Comparison of ENCODE assay signal across 1 cellular context in the genomic region with DNA sequence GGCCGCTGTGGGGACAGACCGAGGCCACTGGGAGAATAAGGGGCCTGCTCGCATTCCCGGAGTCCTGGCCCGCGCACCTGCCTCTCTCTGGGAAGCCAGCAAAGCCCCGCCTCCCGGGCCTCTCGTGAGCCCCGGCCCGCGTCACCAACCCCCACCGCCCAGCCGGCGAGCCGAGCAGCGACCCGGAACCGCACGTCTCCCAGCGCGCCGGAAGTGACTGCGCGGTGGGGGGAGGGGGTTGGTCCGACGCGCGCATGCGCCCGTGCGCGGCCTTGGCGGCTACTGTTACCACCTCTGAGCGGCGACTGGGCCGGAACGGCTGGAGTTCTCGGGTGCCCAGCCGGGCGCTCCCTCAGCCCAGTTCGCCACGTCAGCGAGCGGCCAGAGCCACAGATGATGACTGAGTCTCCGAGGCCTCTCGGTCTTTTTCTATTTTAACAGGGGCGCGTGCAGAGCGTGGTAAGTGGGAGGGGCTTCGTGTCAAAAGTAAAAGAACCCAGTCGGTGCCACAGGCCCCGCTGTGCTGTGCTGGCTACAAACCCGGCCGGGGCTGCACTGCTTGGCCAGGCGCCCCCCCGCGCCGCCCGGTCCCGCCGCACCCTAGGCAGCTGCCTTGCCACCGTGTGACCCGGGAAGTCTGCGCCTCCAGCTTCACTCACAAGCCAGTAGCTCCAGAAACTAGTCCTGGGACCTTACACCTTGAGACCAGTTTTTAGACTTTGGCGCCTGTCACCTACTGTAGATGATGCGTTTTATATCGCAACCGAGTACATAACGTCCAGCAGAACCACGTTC.
TF ChIP-seq lines count a peak whose summit lies in the region.

A gene with protein sequence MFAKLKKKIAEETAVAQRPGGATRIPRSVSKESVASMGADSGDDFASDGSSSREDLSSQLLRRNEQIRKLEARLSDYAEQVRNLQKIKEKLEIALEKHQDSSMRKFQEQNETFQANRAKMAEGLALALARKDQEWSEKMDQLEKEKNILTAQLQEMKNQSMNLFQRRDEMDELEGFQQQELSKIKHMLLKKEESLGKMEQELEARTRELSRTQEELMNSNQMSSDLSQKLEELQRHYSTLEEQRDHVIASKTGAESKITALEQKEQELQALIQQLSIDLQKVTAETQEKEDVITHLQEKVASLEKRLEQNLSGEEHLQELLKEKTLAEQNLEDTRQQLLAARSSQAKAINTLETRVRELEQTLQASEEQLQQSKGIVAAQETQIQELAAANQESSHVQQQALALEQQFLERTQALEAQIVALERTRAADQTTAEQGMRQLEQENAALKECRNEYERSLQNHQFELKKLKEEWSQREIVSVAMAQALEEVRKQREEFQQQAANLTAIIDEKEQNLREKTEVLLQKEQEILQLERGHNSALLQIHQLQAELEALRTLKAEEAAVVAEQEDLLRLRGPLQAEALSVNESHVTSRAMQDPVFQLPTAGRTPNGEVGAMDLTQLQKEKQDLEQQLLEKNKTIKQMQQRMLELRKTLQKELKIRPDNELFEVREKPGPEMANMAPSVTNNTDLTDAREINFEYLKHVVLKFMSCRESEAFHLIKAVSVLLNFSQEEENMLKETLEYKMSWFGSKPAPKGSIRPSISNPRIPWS (minus strand): TSS at position 190 of the 795 bp plus-strand sequence. CDS start 2,372 bp downstream, outside the sequence.

TF ChIP-seq in HepG2, 621 proteins besides CTCF, POLR2A, EP300 and RAD21 (continued from another document and continues in another):
- TF ChIP-seq, protein P1, sequence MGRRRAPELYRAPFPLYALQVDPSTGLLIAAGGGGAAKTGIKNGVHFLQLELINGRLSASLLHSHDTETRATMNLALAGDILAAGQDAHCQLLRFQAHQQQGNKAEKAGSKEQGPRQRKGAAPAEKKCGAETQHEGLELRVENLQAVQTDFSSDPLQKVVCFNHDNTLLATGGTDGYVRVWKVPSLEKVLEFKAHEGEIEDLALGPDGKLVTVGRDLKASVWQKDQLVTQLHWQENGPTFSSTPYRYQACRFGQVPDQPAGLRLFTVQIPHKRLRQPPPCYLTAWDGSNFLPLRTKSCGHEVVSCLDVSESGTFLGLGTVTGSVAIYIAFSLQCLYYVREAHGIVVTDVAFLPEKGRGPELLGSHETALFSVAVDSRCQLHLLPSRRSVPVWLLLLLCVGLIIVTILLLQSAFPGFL (CRISPR knock-in tag; IDR thresholded peaks at IDR 0.05), result no peak
- no peak for TF ChIP-seq ZNF816 (CRISPR knock-in tag; IDR thresholded peaks at IDR 0.05; ENCODE audit: borderline replicate concordance)
- no peak; a peak in 1 of 4 replicates for TF ChIP-seq MAFK (conservative IDR thresholded peaks at IDR 0.05 in 1 of 2, IDR thresholded peaks at IDR 0.05 in 1 of 2; ENCODE audit: low read length in 2 of 2)
- peak; percentile 44 for TF ChIP-seq ZNF33B (CRISPR knock-in tag; IDR thresholded peaks at IDR 0.05)
- TF ChIP-seq, protein P2, sequence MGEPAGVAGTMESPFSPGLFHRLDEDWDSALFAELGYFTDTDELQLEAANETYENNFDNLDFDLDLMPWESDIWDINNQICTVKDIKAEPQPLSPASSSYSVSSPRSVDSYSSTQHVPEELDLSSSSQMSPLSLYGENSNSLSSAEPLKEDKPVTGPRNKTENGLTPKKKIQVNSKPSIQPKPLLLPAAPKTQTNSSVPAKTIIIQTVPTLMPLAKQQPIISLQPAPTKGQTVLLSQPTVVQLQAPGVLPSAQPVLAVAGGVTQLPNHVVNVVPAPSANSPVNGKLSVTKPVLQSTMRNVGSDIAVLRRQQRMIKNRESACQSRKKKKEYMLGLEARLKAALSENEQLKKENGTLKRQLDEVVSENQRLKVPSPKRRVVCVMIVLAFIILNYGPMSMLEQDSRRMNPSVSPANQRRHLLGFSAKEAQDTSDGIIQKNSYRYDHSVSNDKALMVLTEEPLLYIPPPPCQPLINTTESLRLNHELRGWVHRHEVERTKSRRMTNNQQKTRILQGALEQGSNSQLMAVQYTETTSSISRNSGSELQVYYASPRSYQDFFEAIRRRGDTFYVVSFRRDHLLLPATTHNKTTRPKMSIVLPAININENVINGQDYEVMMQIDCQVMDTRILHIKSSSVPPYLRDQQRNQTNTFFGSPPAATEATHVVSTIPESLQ (CRISPR knock-in tag; conservative IDR thresholded peaks at IDR 0.05), result peak; percentile 68; the same call in 1 of the 2 replicates
- TF ChIP-seq RNF2 (conservative IDR thresholded peaks at IDR 0.05; ENCODE audit: low read depth), result no peak
- TF ChIP-seq ZFP82 (CRISPR knock-in tag; IDR thresholded peaks at IDR 0.05; ENCODE audit: borderline replicate concordance), result peak; percentile 17; the same call in 1 of the 2 replicates
- TF ChIP-seq, protein P3, sequence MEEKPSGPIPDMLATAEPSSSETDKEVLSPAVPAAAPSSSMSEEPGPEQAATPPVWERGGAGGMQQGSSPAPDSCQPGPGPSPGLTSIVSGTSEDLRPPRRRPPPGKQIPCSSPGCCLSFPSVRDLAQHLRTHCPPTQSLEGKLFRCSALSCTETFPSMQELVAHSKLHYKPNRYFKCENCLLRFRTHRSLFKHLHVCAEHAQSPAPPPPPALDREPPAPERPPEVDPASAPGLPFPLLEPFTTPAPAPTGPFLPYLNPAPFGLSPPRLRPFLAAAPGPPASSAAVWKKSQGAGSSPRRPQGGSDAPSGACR (CRISPR knock-in tag; IDR thresholded peaks at IDR 0.05), result peak; percentile 87; the same call in 1 of the 2 replicates
- no peak for TF ChIP-seq NFE2 (CRISPR knock-in tag; IDR thresholded peaks at IDR 0.05)
- peak; percentile 76 for TF ChIP-seq HCFC1 (IDR thresholded peaks at IDR 0.05; ENCODE audit: low read depth, low read length)
- TF ChIP-seq EEA1 (CRISPR knock-in tag; IDR thresholded peaks at IDR 0.05; ENCODE audit: borderline replicate concordance), result no peak; the same call in 1 of the 2 replicates
- TF ChIP-seq ZFP62 (CRISPR knock-in tag; IDR thresholded peaks at IDR 0.05), result no peak
- peak; percentile 79; the same call in 1 of the 2 replicates for TF ChIP-seq NCOA1 (CRISPR knock-in tag; IDR thresholded peaks at IDR 0.05)
- 0 out of 2 replicates have a peak, but pooled peaks have one; percentile 24 for TF ChIP-seq SMAD3 (CRISPR knock-in tag; IDR thresholded peaks at IDR 0.05)
- TF ChIP-seq ZNF24 (IDR thresholded peaks at IDR 0.05), result no peak
- TF ChIP-seq ZFP41 (CRISPR knock-in tag; IDR thresholded peaks at IDR 0.05; ENCODE audit: borderline replicate concordance), result no peak
- TF ChIP-seq KLF11 (CRISPR knock-in tag; IDR thresholded peaks at IDR 0.05), result no peak; the same call in 1 of the 2 replicates
- no peak for TF ChIP-seq ZNF83 (CRISPR knock-in tag; IDR thresholded peaks at IDR 0.05; ENCODE audit: borderline replicate concordance)
- TF ChIP-seq, protein P4, sequence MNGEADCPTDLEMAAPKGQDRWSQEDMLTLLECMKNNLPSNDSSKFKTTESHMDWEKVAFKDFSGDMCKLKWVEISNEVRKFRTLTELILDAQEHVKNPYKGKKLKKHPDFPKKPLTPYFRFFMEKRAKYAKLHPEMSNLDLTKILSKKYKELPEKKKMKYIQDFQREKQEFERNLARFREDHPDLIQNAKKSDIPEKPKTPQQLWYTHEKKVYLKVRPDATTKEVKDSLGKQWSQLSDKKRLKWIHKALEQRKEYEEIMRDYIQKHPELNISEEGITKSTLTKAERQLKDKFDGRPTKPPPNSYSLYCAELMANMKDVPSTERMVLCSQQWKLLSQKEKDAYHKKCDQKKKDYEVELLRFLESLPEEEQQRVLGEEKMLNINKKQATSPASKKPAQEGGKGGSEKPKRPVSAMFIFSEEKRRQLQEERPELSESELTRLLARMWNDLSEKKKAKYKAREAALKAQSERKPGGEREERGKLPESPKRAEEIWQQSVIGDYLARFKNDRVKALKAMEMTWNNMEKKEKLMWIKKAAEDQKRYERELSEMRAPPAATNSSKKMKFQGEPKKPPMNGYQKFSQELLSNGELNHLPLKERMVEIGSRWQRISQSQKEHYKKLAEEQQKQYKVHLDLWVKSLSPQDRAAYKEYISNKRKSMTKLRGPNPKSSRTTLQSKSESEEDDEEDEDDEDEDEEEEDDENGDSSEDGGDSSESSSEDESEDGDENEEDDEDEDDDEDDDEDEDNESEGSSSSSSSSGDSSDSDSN (CRISPR knock-in tag; IDR thresholded peaks at IDR 0.05), result peak; percentile 84
- TF ChIP-seq RCOR2 (CRISPR knock-in tag; IDR thresholded peaks at IDR 0.05), result no peak
- TF ChIP-seq, protein P5, sequence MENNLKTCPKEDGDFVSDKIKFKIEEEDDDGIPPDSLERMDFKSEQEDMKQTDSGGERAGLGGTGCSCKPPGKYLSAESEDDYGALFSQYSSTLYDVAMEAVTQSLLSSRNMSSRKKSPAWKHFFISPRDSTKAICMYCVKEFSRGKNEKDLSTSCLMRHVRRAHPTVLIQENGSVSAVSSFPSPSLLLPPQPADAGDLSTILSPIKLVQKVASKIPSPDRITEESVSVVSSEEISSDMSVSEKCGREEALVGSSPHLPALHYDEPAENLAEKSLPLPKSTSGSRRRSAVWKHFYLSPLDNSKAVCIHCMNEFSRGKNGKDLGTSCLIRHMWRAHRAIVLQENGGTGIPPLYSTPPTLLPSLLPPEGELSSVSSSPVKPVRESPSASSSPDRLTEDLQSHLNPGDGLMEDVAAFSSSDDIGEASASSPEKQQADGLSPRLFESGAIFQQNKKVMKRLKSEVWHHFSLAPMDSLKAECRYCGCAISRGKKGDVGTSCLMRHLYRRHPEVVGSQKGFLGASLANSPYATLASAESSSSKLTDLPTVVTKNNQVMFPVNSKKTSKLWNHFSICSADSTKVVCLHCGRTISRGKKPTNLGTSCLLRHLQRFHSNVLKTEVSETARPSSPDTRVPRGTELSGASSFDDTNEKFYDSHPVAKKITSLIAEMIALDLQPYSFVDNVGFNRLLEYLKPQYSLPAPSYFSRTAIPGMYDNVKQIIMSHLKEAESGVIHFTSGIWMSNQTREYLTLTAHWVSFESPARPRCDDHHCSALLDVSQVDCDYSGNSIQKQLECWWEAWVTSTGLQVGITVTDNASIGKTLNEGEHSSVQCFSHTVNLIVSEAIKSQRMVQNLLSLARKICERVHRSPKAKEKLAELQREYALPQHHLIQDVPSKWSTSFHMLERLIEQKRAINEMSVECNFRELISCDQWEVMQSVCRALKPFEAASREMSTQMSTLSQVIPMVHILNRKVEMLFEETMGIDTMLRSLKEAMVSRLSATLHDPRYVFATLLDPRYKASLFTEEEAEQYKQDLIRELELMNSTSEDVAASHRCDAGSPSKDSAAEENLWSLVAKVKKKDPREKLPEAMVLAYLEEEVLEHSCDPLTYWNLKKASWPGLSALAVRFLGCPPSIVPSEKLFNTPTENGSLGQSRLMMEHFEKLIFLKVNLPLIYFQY (CRISPR knock-in tag; IDR thresholded peaks at IDR 0.05; ENCODE audit: borderline replicate concordance), result peak; percentile 99
- TF ChIP-seq ZNF101 (CRISPR knock-in tag; IDR thresholded peaks at IDR 0.05; ENCODE audit: borderline replicate concordance, low read depth), result 0 out of 2 replicates have a peak, but pooled peaks have one; percentile 78
- TF ChIP-seq ZNF546 (CRISPR knock-in tag; conservative IDR thresholded peaks at IDR 0.05), result peak; percentile 57; the same call in 1 of the 2 replicates
- peak; percentile 82 for TF ChIP-seq CBFB (CRISPR knock-in tag; IDR thresholded peaks at IDR 0.05)
- TF ChIP-seq, protein P6, sequence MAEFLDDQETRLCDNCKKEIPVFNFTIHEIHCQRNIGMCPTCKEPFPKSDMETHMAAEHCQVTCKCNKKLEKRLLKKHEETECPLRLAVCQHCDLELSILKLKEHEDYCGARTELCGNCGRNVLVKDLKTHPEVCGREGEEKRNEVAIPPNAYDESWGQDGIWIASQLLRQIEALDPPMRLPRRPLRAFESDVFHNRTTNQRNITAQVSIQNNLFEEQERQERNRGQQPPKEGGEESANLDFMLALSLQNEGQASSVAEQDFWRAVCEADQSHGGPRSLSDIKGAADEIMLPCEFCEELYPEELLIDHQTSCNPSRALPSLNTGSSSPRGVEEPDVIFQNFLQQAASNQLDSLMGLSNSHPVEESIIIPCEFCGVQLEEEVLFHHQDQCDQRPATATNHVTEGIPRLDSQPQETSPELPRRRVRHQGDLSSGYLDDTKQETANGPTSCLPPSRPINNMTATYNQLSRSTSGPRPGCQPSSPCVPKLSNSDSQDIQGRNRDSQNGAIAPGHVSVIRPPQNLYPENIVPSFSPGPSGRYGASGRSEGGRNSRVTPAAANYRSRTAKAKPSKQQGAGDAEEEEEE (CRISPR knock-in tag; IDR thresholded peaks at IDR 0.05; ENCODE audit: borderline replicate concordance), result no peak
- no peak for TF ChIP-seq PCBP2 (optimal IDR thresholded peaks at IDR 0.05; ENCODE audit: low read depth, low read length, poor library complexity, severe bottlenecking)
- TF ChIP-seq, protein P7, sequence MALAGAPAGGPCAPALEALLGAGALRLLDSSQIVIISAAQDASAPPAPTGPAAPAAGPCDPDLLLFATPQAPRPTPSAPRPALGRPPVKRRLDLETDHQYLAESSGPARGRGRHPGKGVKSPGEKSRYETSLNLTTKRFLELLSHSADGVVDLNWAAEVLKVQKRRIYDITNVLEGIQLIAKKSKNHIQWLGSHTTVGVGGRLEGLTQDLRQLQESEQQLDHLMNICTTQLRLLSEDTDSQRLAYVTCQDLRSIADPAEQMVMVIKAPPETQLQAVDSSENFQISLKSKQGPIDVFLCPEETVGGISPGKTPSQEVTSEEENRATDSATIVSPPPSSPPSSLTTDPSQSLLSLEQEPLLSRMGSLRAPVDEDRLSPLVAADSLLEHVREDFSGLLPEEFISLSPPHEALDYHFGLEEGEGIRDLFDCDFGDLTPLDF (CRISPR knock-in tag; IDR thresholded peaks at IDR 0.05), result peak; percentile 76
- TF ChIP-seq, protein P8, sequence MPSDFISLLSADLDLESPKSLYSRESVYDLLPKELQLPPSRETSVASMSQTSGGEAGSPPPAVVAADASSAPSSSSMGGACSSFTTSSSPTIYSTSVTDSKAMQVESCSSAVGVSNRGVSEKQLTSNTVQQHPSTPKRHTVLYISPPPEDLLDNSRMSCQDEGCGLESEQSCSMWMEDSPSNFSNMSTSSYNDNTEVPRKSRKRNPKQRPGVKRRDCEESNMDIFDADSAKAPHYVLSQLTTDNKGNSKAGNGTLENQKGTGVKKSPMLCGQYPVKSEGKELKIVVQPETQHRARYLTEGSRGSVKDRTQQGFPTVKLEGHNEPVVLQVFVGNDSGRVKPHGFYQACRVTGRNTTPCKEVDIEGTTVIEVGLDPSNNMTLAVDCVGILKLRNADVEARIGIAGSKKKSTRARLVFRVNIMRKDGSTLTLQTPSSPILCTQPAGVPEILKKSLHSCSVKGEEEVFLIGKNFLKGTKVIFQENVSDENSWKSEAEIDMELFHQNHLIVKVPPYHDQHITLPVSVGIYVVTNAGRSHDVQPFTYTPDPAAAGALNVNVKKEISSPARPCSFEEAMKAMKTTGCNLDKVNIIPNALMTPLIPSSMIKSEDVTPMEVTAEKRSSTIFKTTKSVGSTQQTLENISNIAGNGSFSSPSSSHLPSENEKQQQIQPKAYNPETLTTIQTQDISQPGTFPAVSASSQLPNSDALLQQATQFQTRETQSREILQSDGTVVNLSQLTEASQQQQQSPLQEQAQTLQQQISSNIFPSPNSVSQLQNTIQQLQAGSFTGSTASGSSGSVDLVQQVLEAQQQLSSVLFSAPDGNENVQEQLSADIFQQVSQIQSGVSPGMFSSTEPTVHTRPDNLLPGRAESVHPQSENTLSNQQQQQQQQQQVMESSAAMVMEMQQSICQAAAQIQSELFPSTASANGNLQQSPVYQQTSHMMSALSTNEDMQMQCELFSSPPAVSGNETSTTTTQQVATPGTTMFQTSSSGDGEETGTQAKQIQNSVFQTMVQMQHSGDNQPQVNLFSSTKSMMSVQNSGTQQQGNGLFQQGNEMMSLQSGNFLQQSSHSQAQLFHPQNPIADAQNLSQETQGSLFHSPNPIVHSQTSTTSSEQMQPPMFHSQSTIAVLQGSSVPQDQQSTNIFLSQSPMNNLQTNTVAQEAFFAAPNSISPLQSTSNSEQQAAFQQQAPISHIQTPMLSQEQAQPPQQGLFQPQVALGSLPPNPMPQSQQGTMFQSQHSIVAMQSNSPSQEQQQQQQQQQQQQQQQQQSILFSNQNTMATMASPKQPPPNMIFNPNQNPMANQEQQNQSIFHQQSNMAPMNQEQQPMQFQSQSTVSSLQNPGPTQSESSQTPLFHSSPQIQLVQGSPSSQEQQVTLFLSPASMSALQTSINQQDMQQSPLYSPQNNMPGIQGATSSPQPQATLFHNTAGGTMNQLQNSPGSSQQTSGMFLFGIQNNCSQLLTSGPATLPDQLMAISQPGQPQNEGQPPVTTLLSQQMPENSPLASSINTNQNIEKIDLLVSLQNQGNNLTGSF (CRISPR knock-in tag; IDR thresholded peaks at IDR 0.05), result no peak
- TF ChIP-seq CHD4 (IDR thresholded peaks at IDR 0.05; ENCODE audit: borderline replicate concordance, low read length), result no peak
